2 cellular contexts compared by ENCODE assay signal in the genomic region with DNA sequence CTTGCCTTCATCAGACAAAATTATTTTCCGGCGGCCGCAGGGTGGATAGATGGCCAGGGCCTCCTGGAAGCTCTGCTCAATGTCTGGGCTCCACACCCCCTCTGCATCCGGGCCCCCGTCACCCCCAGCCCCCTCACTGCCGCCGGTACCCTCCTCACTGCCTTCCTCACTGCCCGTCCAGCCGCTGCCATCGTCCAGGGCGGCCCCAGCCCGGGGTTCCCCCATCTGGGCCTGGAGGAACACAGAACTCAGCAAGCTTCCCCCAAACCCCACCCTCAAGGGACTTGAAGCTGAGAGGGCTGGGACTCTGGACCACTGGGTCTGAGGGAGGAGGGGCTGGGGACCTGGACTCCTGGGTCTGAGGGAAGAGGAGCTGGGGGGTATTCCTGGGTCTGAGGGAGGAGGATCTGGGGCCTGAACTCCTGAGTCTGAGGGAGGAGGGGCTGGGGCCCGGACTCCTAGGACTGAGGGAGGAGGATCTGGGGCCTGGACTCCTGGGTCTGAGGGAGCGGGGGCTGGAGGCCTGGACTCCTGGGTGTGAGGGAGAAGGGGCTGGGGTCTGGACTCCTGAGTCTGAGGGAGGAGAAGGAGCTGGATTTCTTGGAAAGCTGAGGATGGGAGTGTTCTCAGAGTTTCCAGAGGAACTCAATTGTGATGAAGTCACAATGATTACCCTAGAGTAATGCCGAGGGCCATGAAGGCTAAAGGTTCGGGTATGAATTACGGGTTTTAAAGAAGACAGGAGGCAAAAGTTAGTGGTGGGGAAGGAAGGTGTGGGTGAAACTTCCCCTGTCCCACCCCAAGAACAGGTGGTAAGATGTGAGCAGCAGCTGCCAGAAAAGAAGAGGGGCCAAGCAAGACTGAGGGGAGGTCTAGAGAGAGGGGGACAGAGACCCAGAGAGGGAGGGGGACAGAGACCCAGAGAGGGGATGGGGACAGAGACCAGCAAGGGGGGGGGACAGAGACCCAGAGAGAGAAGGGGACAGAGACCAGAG.
TF ChIP-seq lines count a peak whose summit lies in the region.

No MANE protein-coding gene starts in this region.

TF ChIP-seq in A549, 52 proteins besides CTCF, POLR2A, EP300 and RAD21:
- no peak for TF ChIP-seq NR3C1 (IDR thresholded peaks at IDR 0.05)
- TF ChIP-seq, protein P1, sequence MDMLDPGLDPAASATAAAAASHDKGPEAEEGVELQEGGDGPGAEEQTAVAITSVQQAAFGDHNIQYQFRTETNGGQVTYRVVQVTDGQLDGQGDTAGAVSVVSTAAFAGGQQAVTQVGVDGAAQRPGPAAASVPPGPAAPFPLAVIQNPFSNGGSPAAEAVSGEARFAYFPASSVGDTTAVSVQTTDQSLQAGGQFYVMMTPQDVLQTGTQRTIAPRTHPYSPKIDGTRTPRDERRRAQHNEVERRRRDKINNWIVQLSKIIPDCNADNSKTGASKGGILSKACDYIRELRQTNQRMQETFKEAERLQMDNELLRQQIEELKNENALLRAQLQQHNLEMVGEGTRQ (IDR thresholded peaks at IDR 0.05) = no peak
- no peak for TF ChIP-seq EHMT2 (IDR thresholded peaks at IDR 0.05; ENCODE audit: low read depth)
- no peak for TF ChIP-seq NFE2L2 (conservative IDR thresholded peaks at IDR 0.05; ENCODE audit: low read length)
- TF ChIP-seq, protein P2, sequence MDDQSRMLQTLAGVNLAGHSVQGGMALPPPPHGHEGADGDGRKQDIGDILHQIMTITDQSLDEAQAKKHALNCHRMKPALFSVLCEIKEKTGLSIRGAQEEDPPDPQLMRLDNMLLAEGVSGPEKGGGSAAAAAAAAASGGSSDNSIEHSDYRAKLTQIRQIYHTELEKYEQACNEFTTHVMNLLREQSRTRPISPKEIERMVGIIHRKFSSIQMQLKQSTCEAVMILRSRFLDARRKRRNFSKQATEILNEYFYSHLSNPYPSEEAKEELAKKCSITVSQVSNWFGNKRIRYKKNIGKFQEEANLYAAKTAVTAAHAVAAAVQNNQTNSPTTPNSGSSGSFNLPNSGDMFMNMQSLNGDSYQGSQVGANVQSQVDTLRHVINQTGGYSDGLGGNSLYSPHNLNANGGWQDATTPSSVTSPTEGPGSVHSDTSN (IDR thresholded peaks at IDR 0.05) = no peak
- no peak for TF ChIP-seq CEBPB (IDR thresholded peaks at IDR 0.05)
- TF ChIP-seq TP53 (CRISPR knock-in tag; IDR thresholded peaks at IDR 0.05) = no peak
- TF ChIP-seq ZNF302 (CRISPR knock-in tag; IDR thresholded peaks at IDR 0.05) = no peak
- TF ChIP-seq CBX2 (IDR thresholded peaks at IDR 0.05; ENCODE audit: borderline replicate concordance, low read depth) = no peak
- TF ChIP-seq RCOR1 (IDR thresholded peaks at IDR 0.05; ENCODE audit: low read depth, low read length) = no peak
- TF ChIP-seq, protein P3, sequence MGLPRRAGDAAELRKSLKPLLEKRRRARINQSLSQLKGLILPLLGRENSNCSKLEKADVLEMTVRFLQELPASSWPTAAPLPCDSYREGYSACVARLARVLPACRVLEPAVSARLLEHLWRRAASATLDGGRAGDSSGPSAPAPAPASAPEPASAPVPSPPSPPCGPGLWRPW (IDR thresholded peaks at IDR 0.05) = no peak
- TF ChIP-seq, protein P4, sequence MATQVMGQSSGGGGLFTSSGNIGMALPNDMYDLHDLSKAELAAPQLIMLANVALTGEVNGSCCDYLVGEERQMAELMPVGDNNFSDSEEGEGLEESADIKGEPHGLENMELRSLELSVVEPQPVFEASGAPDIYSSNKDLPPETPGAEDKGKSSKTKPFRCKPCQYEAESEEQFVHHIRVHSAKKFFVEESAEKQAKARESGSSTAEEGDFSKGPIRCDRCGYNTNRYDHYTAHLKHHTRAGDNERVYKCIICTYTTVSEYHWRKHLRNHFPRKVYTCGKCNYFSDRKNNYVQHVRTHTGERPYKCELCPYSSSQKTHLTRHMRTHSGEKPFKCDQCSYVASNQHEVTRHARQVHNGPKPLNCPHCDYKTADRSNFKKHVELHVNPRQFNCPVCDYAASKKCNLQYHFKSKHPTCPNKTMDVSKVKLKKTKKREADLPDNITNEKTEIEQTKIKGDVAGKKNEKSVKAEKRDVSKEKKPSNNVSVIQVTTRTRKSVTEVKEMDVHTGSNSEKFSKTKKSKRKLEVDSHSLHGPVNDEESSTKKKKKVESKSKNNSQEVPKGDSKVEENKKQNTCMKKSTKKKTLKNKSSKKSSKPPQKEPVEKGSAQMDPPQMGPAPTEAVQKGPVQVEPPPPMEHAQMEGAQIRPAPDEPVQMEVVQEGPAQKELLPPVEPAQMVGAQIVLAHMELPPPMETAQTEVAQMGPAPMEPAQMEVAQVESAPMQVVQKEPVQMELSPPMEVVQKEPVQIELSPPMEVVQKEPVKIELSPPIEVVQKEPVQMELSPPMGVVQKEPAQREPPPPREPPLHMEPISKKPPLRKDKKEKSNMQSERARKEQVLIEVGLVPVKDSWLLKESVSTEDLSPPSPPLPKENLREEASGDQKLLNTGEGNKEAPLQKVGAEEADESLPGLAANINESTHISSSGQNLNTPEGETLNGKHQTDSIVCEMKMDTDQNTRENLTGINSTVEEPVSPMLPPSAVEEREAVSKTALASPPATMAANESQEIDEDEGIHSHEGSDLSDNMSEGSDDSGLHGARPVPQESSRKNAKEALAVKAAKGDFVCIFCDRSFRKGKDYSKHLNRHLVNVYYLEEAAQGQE (IDR thresholded peaks at IDR 0.05) = no peak
- TF ChIP-seq CHD2 (IDR thresholded peaks at IDR 0.05; ENCODE audit: low read length, partially characterized antibody) = no peak
- TF ChIP-seq HOXB13 (CRISPR knock-in tag; IDR thresholded peaks at IDR 0.05; ENCODE audit: low read depth) = no peak
- TF ChIP-seq HOXB5 (CRISPR knock-in tag; IDR thresholded peaks at IDR 0.05) = no peak
- TF ChIP-seq MAZ (IDR thresholded peaks at IDR 0.05; ENCODE audit: borderline replicate concordance, low read depth, low read length) = no peak
- TF ChIP-seq JUN (IDR thresholded peaks at IDR 0.05) = no peak
- TF ChIP-seq, protein P5, sequence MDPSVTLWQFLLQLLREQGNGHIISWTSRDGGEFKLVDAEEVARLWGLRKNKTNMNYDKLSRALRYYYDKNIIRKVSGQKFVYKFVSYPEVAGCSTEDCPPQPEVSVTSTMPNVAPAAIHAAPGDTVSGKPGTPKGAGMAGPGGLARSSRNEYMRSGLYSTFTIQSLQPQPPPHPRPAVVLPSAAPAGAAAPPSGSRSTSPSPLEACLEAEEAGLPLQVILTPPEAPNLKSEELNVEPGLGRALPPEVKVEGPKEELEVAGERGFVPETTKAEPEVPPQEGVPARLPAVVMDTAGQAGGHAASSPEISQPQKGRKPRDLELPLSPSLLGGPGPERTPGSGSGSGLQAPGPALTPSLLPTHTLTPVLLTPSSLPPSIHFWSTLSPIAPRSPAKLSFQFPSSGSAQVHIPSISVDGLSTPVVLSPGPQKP (IDR thresholded peaks at IDR 0.05; ENCODE audit: low read depth, low read length) = no peak
TF ChIP-seq in A549: peak in this region for 0.

TF ChIP-seq in IMR-90, 13 proteins besides CTCF, POLR2A, EP300 and RAD21:
- no peak for TF ChIP-seq BHLHE40 (IDR thresholded peaks at IDR 0.05; ENCODE audit: low read depth, low read length)
- no peak for TF ChIP-seq RCOR1 (IDR thresholded peaks at IDR 0.05; ENCODE audit: insufficient replicate concordance, low read length)
- no peak for TF ChIP-seq NFE2L2 (IDR thresholded peaks at IDR 0.05; ENCODE audit: low read depth, low read length)
- TF ChIP-seq MAFK (IDR thresholded peaks at IDR 0.05; ENCODE audit: low read depth, low read length) = no peak
- TF ChIP-seq FOS (IDR thresholded peaks at IDR 0.05; ENCODE audit: low read depth, low read length) = no peak
- no peak for TF ChIP-seq RFX5 (IDR thresholded peaks at IDR 0.05; ENCODE audit: low read depth, low read length)
TF ChIP-seq in IMR-90: peak in this region for 0.
